Comparison of ENCODE assay signal across 13 cellular contexts in the genomic region with DNA sequence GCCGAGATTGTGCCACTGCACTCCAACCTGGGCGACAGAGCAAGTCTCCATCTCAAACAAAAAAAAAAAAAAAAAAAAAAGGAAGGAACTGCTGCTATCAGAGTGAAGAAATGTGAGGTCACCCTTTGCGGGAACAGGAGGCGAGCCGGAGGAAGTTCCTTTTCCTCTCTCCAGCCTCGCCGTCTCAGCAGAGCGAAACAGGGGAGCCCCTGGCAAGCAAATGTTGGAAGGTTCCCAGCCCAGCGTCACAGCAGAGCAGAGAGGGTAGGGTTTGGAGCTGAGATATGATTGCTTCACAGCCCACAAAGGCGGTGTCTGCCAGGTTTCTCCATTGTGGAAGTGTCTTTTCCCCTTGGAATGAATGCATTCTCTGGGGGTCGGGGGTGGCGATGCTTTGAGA. TPM values are rescaled to one million over a fixed set of nuclear protein-coding genes. Genes with fewer than 3 reads are reported as not detected.
DNase-seq lines count a peak whose midpoint lies in the region.
"Had no signal": no experiment of that assay in that cellular context is flagged by ENCODE, and none has a peak within 500 bp of the region (broad histone marks: within the 10 kb centered on the region; RNA-seq: fewer than 3 reads in every experiment).

No MANE protein-coding gene starts in this region.

- no peak overlapping the region for H4K8ac ChIP-seq in neuronal stem cell (ENCODE audit: low read depth, low read length)

- peak overlapping the region; percentile 66 for H2AK5ac ChIP-seq in neuronal stem cell (ENCODE audit: low read depth, low read length)

- no peak overlapping the region for H3K4ac ChIP-seq in neuronal stem cell (ENCODE audit: low read length)

- H3K18ac ChIP-seq in neuronal stem cell (ENCODE audit: low read length) = no peak overlapping the region

- no peaks in the 10 kb centered on the region for H3K9me3 ChIP-seq in neuronal stem cell (replicated peaks in 1 of 2; ENCODE audit: control insufficient read depth in 2 of 2, insufficient read depth in 1 of 2, low read depth in 1 of 2, low read length in 2 of 2)

- peaks cover 0 to 5% of the 10 kb centered on the region in 2 donors for H3K4me1 ChIP-seq in neuronal stem cell (ENCODE audit: control insufficient read depth in 2 of 2, insufficient read depth in 1 of 2, low read depth in 1 of 2, low read length in 2 of 2)

- in situ Hi-C loops in ACHN (cut with HindIII; ENCODE audit: low pct_ligation_motif_present, low pct_unique_long_range_greater_than_20kb, low sequenced_read_pairs) = no loop called here

- WGBS in neuronal stem cell (ENCODE audit: extremely low coverage in 2 of 2, insufficient read length in 2 of 2, insufficient replicate concordance in 1 of 2), 2 donors = no CpG with 5 or more reads among the region's 12 CpGs

- H3K27me3 ChIP-seq in neuronal stem cell (ENCODE audit: control insufficient read depth in 3 of 3, insufficient read depth in 3 of 3, low read depth in 1 of 3, low read length in 3 of 3) = no peaks in the 10 kb centered on the region

- intact Hi-C loops in head of caudate nucleus (cut with DNase I) = no loop called here

- DNase-seq in Ammon's horn (ENCODE audit: low spot score) (peak; percentile 76), SKM-1 treated with dmso at 0.1 percent for 144 hours (lab: John Stamatoyannopoulos, UW; ENCODE audit: unreplicated experiment) (peak; percentile 98), head of caudate nucleus (peak in 35 of 42 donors; percentile 21 to 71 (median 51)), neuronal stem cell (ENCODE audit: low spot score) (no peak), ACHN (no peak), iPS-NIHi7 (ENCODE audit: extremely low spot score) (no peak), SHP77 treated with DMSO at 0.1 percent for 48 hours (lab: John Stamatoyannopoulos, UW) (no peak), SW480 (ENCODE audit: low spot score) (no peak)
- DNase-seq: activated CD8-positive, alpha-beta memory T cell treated with anti-CD3 and anti-CD28 coated beads, Interleukin-2, amount 10 ng/mL, durations not matched to agents 7 days and 5 days; effector memory CD8-positive, alpha-beta T cell; nephron progenitor cell; NK-92 treated with Interleukin-12 subunit alpha and Interleukin-12 subunit beta, amount 100 ng/mL, for 24 hours; stimulated activated naive CD4-positive, alpha-beta T cell treated with Interleukin-2 at 50 U/mL for 16 hours had no signal

- H3K27ac ChIP-seq in neuronal stem cell (replicated peaks; ENCODE audit: low read length) = no peak overlapping the region

- peak overlapping the region; percentile 66 for H2BK5ac ChIP-seq in neuronal stem cell (ENCODE audit: low read length)

- no peaks in the 10 kb centered on the region for H3K36me3 ChIP-seq in neuronal stem cell (replicated peaks in 1 of 2; ENCODE audit: control insufficient read depth in 2 of 2, insufficient read depth in 2 of 2, low read length in 2 of 2)

- no peak overlapping the region for H3K4me2 ChIP-seq in neuronal stem cell (ENCODE audit: insufficient read depth, low read length, poor library complexity, severe bottlenecking)

- no peak overlapping the region for H2BK12ac ChIP-seq in neuronal stem cell (ENCODE audit: low read length)

- H4K91ac ChIP-seq in neuronal stem cell (ENCODE audit: low read depth, low read length, poor library complexity) = no peak overlapping the region

- no peak overlapping the region for H2BK120ac ChIP-seq in neuronal stem cell (ENCODE audit: low read depth, low read length)

- no peak overlapping the region for H3K9ac ChIP-seq in neuronal stem cell (ENCODE audit: low read depth, low read length, poor library complexity)

- H2AFZ ChIP-seq in neuronal stem cell (ENCODE audit: low read length) = no peak overlapping the region

- H3K79me1 ChIP-seq in neuronal stem cell (ENCODE audit: low read depth, low read length) = no peaks in the 10 kb centered on the region

- no peak overlapping the region for H2BK15ac ChIP-seq in neuronal stem cell (ENCODE audit: low read length)

- no peak overlapping the region for H3K4me3 ChIP-seq in neuronal stem cell (ENCODE audit: low read length in 2 of 2)

- no peak overlapping the region for H3K23ac ChIP-seq in neuronal stem cell (ENCODE audit: low read depth, low read length, poor library complexity)

- no peak overlapping the region for H3K14ac ChIP-seq in neuronal stem cell (ENCODE audit: low read length)

RNA-seq across cellular contexts. Expression of a gene that starts 28.5 kb away (rescaled TPM):
- polyA plus RNA-seq in neuronal stem cell (2013, experiment 1 of 2) = 37.4 TPM
- polyA plus RNA-seq in neuronal stem cell (2013, experiment 2 of 2) = 38.3 TPM

RNA-seq across cellular contexts. Expression of a gene that starts 46.6 kb away (rescaled TPM):
- polyA plus RNA-seq in neuronal stem cell (2013, experiment 1 of 2) = not detected
- polyA plus RNA-seq in neuronal stem cell (2013, experiment 2 of 2) = not detected

Comparison
In these comparisons a context has a peak if more than half of its experiments do, and no peak if none do; other contexts are left out.
1. DNase-seq: peak in Ammon's horn (single experiment), SKM-1 treated with dmso at 0.1 percent for 144 hours (single experiment) and head of caudate nucleus (35 of 42); none in neuronal stem cell (single experiment), ACHN (single experiment), iPS-NIHi7 (single experiment), SHP77 treated with DMSO at 0.1 percent for 48 hours (single experiment) and SW480 (single experiment).